In the genomic region with DNA sequence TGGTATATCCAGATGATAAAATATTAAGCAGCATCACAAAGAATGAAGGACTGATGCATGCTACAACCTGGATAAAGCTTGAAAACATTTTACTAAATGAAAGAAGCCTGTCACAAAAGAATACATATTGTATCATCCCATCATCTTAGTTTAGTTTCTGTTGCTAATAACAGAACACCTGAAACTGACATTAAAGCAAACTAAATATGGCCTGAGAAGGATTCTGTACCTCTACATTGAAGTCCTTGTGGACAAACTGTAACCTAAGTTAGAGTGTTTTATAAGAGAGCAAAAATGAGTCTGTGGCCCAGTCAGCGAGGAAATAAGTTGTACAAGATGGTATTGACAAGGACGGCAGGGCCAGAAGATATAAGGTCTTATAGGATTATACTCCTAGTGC, we compare ENCODE assay signal across 24 cellular contexts.
"Had no signal": no experiment of that assay in that cellular context is flagged by ENCODE, and none has a peak within 500 bp of the region (broad histone marks: within the 10 kb centered on the region; RNA-seq: fewer than 3 reads in every experiment).

No MANE protein-coding gene starts in this region.

- ATAC-seq: effector memory CD8-positive, alpha-beta T cell; esophagus mucosa; foreskin keratinocyte; gastrocnemius medialis; gastroesophageal sphincter; heart left ventricle; heart right ventricle had no signal

- H3K27me3 ChIP-seq: colonic mucosa, dorsolateral prefrontal cortex, esophagus muscularis mucosa, esophagus squamous epithelium, foreskin keratinocyte, gastrocnemius medialis, gastroesophageal sphincter, heart left ventricle, heart right ventricle had no signal

- H3K27ac ChIP-seq: colonic mucosa, coronary artery, dorsolateral prefrontal cortex, epithelial cell of prostate, esophagus muscularis mucosa, esophagus squamous epithelium, foreskin keratinocyte, gastrocnemius medialis, gastroesophageal sphincter, heart left ventricle, heart right ventricle had no signal

- H3K36me3 ChIP-seq: colonic mucosa, esophagus muscularis mucosa, esophagus squamous epithelium, gastrocnemius medialis, gastroesophageal sphincter, heart left ventricle, heart right ventricle had no signal

- H3K9me3 ChIP-seq: colonic mucosa, esophagus muscularis mucosa, gastrocnemius medialis, gastroesophageal sphincter had no signal

- DNase-seq: colonic mucosa; cortex of kidney; dermis blood vessel endothelial cell; dorsolateral prefrontal cortex; effector CD4-positive, alpha-beta T cell; effector CD8-positive, alpha-beta T cell; effector memory CD4-positive, alpha-beta T cell; effector memory CD8-positive, alpha-beta T cell; endodermal cell; erythroblast; esophagus squamous epithelium; foreskin fibroblast; foreskin keratinocyte; foreskin melanocyte; gastrocnemius medialis; glutamatergic neuron; head of caudate nucleus; heart left ventricle; heart right ventricle had no signal

- H3K4me3 ChIP-seq: colonic mucosa, coronary artery, dorsolateral prefrontal cortex, esophagus muscularis mucosa, esophagus squamous epithelium, gastrocnemius medialis, gastroesophageal sphincter, heart left ventricle, heart right ventricle had no signal

- H3K4me1 ChIP-seq: colonic mucosa, esophagus muscularis mucosa, esophagus squamous epithelium, foreskin keratinocyte, gastrocnemius medialis, gastroesophageal sphincter, heart left ventricle, heart right ventricle had no signal
